ENCODE assay signal across 11 cellular contexts in genomic region chr2:30236591-30237245, GRCh38. TPM values are rescaled to one million over a fixed set of nuclear protein-coding genes. Genes with fewer than 3 reads are reported as not detected.
DNase-seq lines count a peak whose midpoint lies in the region; ATAC-seq and TF ChIP-seq lines count a peak whose summit lies in the region.
"Had no signal": no experiment of that assay in that cellular context is flagged by ENCODE, and none has a peak within 500 bp of the region (broad histone marks: within the 10 kb centered on the region; RNA-seq: fewer than 3 reads in every experiment).

No MANE protein-coding gene starts in this region.

- H3K27me3 ChIP-seq in left lung = peaks cover 0 to 31% of the 10 kb centered on the region in 2 donors
- no peaks in the 10 kb centered on the region for H3K27me3 ChIP-seq in thymus (ENCODE audit: control insufficient read depth, insufficient read depth)
- H3K27me3 ChIP-seq: brain microvascular endothelial cell had no signal

- H3K9me3 ChIP-seq in left lung (no peaks in the 10 kb centered on the region), thymus (ENCODE audit: control insufficient read depth) (no peaks in the 10 kb centered on the region)

- no peaks in the 10 kb centered on the region for H3K27me3 Mint-ChIP-seq in activated T-cell treated with anti-CD3 and anti-CD28 coated beads, Interleukin-2, amount 50 U/mL, for 24 hours
- H3K27me3 Mint-ChIP-seq in activated naive CD8-positive, alpha-beta T cell treated with anti-CD3 and anti-CD28 coated beads for 36 hours = no peaks in the 10 kb centered on the region

- TF ChIP-seq CTCF in left lung (IDR thresholded peaks at IDR 0.05) = no peak

- H3K9me3 Mint-ChIP-seq in activated T-cell treated with anti-CD3 and anti-CD28 coated beads, Interleukin-2, amount 50 U/mL, for 24 hours = peaks cover 3% of the 10 kb centered on the region
- peaks cover 6% of the 10 kb centered on the region for H3K9me3 Mint-ChIP-seq in activated naive CD8-positive, alpha-beta T cell treated with anti-CD3 and anti-CD28 coated beads for 36 hours

- peak overlapping the region; percentile 75 for H3K4me3 Mint-ChIP-seq in activated T-cell treated with anti-CD3 and anti-CD28 coated beads, Interleukin-2, amount 50 U/mL, for 24 hours
- peak overlapping the region; percentile 77 for H3K4me3 Mint-ChIP-seq in activated naive CD8-positive, alpha-beta T cell treated with anti-CD3 and anti-CD28 coated beads for 36 hours

- H3K36me3 ChIP-seq in left lung (peaks cover 0 to 10% of the 10 kb centered on the region in 2 donors), thymus (ENCODE audit: control insufficient read depth, insufficient read depth) (peaks cover 69% of the 10 kb centered on the region)
- H3K36me3 ChIP-seq: brain microvascular endothelial cell had no signal

- H3K4me3 ChIP-seq in left lung (no peak overlapping the region), thymus (ENCODE audit: low read length) (no peak overlapping the region)

- H3K27ac Mint-ChIP-seq in activated T-cell treated with anti-CD3 and anti-CD28 coated beads, Interleukin-2, amount 50 U/mL, for 24 hours = peak overlapping the region; percentile 96
- peak overlapping the region; percentile 94 for H3K27ac Mint-ChIP-seq in activated naive CD8-positive, alpha-beta T cell treated with anti-CD3 and anti-CD28 coated beads for 36 hours

- H3K4me1 Mint-ChIP-seq in activated T-cell treated with anti-CD3 and anti-CD28 coated beads, Interleukin-2, amount 50 U/mL, for 24 hours (ENCODE audit: low read depth) = peaks cover 86% of the 10 kb centered on the region
- H3K4me1 Mint-ChIP-seq in activated naive CD8-positive, alpha-beta T cell treated with anti-CD3 and anti-CD28 coated beads for 36 hours = peaks cover 80% of the 10 kb centered on the region

- DNase-seq in activated T-cell treated with anti-CD3 and anti-CD28 coated beads, Interleukin-2, amount 50 U/mL, for 24 hours = peak; percentile 37
- DNase-seq in activated T-cell treated with anti-CD3 and anti-CD28 coated beads, Interleukin-2, amount 50 U/mL, for 1 hour = no peak
- DNase-seq in activated naive CD8-positive, alpha-beta T cell treated with anti-CD3 and anti-CD28 coated beads for 36 hours = no peak
- DNase-seq in left lung = peak in 1 of 2 donors; percentile 29
- no peak for DNase-seq in germinal center (ENCODE audit: low spot score)
- no peak for DNase-seq in NCI-H2029 treated with DMSO at 0.1 percent for 48 hours (lab: John Stamatoyannopoulos, UW)
- DNase-seq: brain microvascular endothelial cell, NCI-H510A treated with DMSO at 0.1 percent for 48 hours had no signal

- intact Hi-C loops in left lung (cut with DNase I) = loop anchor here in 1 of 2 donors (10.0 kb wide), 1 partner anchor 238 kb away; no protein-coding TSS in a partner anchor

- 96% methylated on average over 8 of the region's 8 CpGs for WGBS in thymus

- ATAC-seq in left lung = no peak
- no peak for ATAC-seq in GM21515 (IDR thresholded peaks at IDR 0.05; ENCODE audit: unreplicated experiment)
- ATAC-seq: esophagus mucosa had no signal

- peaks cover 38 to 73% of the 10 kb centered on the region in 2 donors for H3K4me1 ChIP-seq in left lung
- H3K4me1 ChIP-seq in thymus (ENCODE audit: control insufficient read depth, insufficient read depth, low read length) = peaks cover 39% of the 10 kb centered on the region

- H3K27ac ChIP-seq in left lung (peak overlapping the region; percentile 2 to 92), thymus (ENCODE audit: low read depth) (peak overlapping the region; percentile 6)
- H3K27ac ChIP-seq: brain microvascular endothelial cell had no signal

- peaks cover 83% of the 10 kb centered on the region for H3K36me3 Mint-ChIP-seq in activated T-cell treated with anti-CD3 and anti-CD28 coated beads, Interleukin-2, amount 50 U/mL, for 24 hours (ENCODE audit: low read depth)
- H3K36me3 Mint-ChIP-seq in activated naive CD8-positive, alpha-beta T cell treated with anti-CD3 and anti-CD28 coated beads for 36 hours = peaks cover 74% of the 10 kb centered on the region

RNA-seq across cellular contexts. Expression of gene LBH, which starts 5.4 kb away (rescaled TPM):
- total RNA-seq in activated naive CD8-positive, alpha-beta T cell treated with anti-CD3 and anti-CD28 coated beads for 36 hours = 10 to 100 TPM; 85.0 to 89.2 TPM
- total RNA-seq in left lung = 100 to 1,000 TPM; 119 to 256 TPM
- 88.9 TPM for polyA plus RNA-seq in thymus
